Comparison of ENCODE assay signal across 21 cellular contexts in the genomic region with DNA sequence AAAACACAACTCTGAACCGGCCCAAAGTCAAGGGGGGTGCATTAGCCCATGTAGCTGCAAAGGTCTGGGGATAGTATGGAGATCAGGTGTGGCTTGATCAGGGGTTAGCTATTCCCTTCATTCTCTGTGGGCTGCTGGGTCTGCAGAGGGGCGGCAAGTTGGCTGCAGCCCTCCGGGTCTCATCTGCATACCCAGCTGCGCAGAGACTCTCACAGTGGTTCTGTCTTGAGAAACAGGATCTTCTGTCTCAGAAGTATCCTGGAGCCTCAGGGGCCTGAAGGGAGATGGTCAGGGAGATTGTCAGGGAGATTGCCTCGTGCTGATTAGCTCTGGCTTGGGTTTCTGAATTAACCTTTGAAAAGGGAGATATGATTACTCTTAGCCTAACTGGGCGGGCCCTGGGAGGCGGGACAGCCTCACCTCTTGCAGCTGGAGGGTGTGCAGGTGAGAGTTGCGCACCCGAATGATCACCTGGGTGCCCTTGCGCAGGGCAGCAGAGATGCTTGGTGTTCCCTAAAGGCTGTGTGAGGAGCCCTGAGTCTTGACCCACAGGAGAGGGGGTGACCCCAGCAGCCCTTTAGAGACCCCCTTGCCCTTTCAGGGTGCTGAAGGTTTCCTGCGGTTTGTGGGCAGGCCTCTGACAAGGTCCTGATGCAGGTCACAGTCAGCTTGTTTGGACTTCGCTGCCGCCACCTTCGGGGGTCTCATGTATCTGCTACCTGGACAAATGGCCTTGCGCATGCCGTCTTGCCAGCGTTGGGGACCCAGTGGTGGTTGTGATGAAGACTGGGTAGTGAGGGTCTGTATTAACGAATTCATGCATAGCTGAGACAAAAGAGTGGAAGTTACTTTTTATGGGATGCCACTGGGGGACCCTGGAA. TPM values are rescaled to one million over a fixed set of nuclear protein-coding genes. Genes with fewer than 3 reads are reported as not detected.
DNase-seq lines count a peak whose midpoint lies in the region; ATAC-seq and TF ChIP-seq lines count a peak whose summit lies in the region.
"Had no signal": no experiment of that assay in that cellular context is flagged by ENCODE, and none has a peak within 500 bp of the region (broad histone marks: within the 10 kb centered on the region; RNA-seq: fewer than 3 reads in every experiment).

No MANE protein-coding gene starts in this region.

- H3K4me1 Mint-ChIP-seq in GM23338 (peaks cover 47% of the 10 kb centered on the region), chondrocyte (ENCODE audit: low read depth) (peaks cover 10% of the 10 kb centered on the region), type B pancreatic cell (ENCODE audit: unreplicated experiment) (peaks cover 40% of the 10 kb centered on the region)
- H3K4me1 Mint-ChIP-seq: IgD-negative memory B cell, T-helper 17 cell had no signal

- H3K9me3 ChIP-seq in mucosa of descending colon = no peaks in the 10 kb centered on the region
- no peaks in the 10 kb centered on the region for H3K9me3 ChIP-seq in A673 (ENCODE audit: low read depth, low read length, poor library complexity, severe bottlenecking)
- H3K9me3 ChIP-seq: HAP-1 had no signal

- H3K27me3 ChIP-seq in GM23338 (ENCODE audit: insufficient read depth) = no peaks in the 10 kb centered on the region
- no peaks in the 10 kb centered on the region for H3K27me3 ChIP-seq in A673 (replicated peaks; ENCODE audit: insufficient read depth, low read depth, low read length, poor library complexity)

- no peak for DNase-seq in GM23338 (ENCODE audit: low spot score)
- peak; percentile 72 for DNase-seq in chondrocyte (ENCODE audit: low spot score)
- peak in 1 of 3 donors; percentile 40 for DNase-seq in mucosa of descending colon
- no peak for DNase-seq in type B pancreatic cell (ENCODE audit: extremely low spot score, unreplicated experiment)
- DNase-seq in A673 (ENCODE audit: low spot score) = no peak
- no peak for DNase-seq in SKM-1 (lab: John Stamatoyannopoulos, UW; ENCODE audit: unreplicated experiment)
- DNase-seq in kidney tubule cell (ENCODE audit: low spot score) = no peak
- DNase-seq: ACHN; CD8-positive, alpha-beta T cell; GDM1; MV-4-11; NCI-H1105 treated with DMSO at 0.1 percent for 48 hours; NCI-H2029 treated with DMSO at 0.1 percent for 48 hours; NCI-H2171; NCI-H524 treated with DMSO at 0.1 percent for 48 hours; T-helper 17 cell had no signal

- TF ChIP-seq CTCF in GM23338 (conservative IDR thresholded peaks at IDR 0.05; ENCODE audit: low read depth in 2 of 2) (no peak), chondrocyte (IDR thresholded peaks at IDR 0.05) (no peak), mucosa of descending colon (IDR thresholded peaks at IDR 0.05) (no peak), type B pancreatic cell (conservative IDR thresholded peaks at IDR 0.05) (no peak), A673 (conservative IDR thresholded peaks at IDR 0.05; ENCODE audit: low read depth, low read length) (no peak)

- H3F3A ChIP-seq in GM23338 (replicated peaks; ENCODE audit: low read depth) = 0 out of 2 replicates have a peak, but pooled peaks cover 3% of the 10 kb centered on the region

- H3K27ac Mint-ChIP-seq in GM23338 = peak overlapping the region; percentile 68; the same call in 1 of the 2 replicates
- H3K27ac Mint-ChIP-seq in chondrocyte (ENCODE audit: unreplicated experiment) = no peak overlapping the region
- H3K27ac Mint-ChIP-seq in type B pancreatic cell = no peak overlapping the region
- H3K27ac Mint-ChIP-seq: CD8-positive, alpha-beta T cell; IgD-negative memory B cell; T-helper 17 cell had no signal

- H3K27ac ChIP-seq in GM23338 (ENCODE audit: low read depth) = no peak overlapping the region
- no peak overlapping the region for H3K27ac ChIP-seq in A673 (ENCODE audit: low read depth, low read length, poor library complexity, severe bottlenecking)
- H3K27ac ChIP-seq: BLaER1 had no signal

- H4K20me1 ChIP-seq in GM23338 (replicated peaks; ENCODE audit: insufficient read depth) = peaks cover 17% of the 10 kb centered on the region

- H3K4me3 Mint-ChIP-seq in GM23338 = no peak overlapping the region
- H3K4me3 Mint-ChIP-seq in chondrocyte (ENCODE audit: unreplicated experiment) = no peak overlapping the region
- H3K4me3 Mint-ChIP-seq in type B pancreatic cell = peak overlapping the region; percentile 44
- H3K4me3 Mint-ChIP-seq: CD8-positive, alpha-beta T cell; IgD-negative memory B cell; T-helper 17 cell had no signal

- H3K36me3 ChIP-seq in GM23338 (ENCODE audit: insufficient read depth) (no peaks in the 10 kb centered on the region), mucosa of descending colon (ENCODE audit: low read depth) (no peaks in the 10 kb centered on the region), A673 (ENCODE audit: insufficient read depth, low read length, poor library complexity, severe bottlenecking) (no peaks in the 10 kb centered on the region)
- H3K36me3 ChIP-seq: BLaER1, HAP-1 had no signal

- no TSS peak for BruUV-seq in A673 (replicated peaks; lab: Mats Ljungman, UMichigan)

- intact Hi-C loops in mucosa of descending colon (cut with DNase I, micrococcal nuclease) (no loop called here), A673 (cut with micrococcal nuclease; ENCODE audit: unreplicated experiment) (no loop called here)

- H3K4me1 ChIP-seq in GM23338 (ENCODE audit: insufficient read depth) (peaks cover 16% of the 10 kb centered on the region), mucosa of descending colon (ENCODE audit: low read depth) (peaks cover 17% of the 10 kb centered on the region), A673 (ENCODE audit: insufficient read depth, low read length, poor library complexity, severe bottlenecking) (peaks cover 6% of the 10 kb centered on the region)
- H3K4me1 ChIP-seq: HAP-1 had no signal

- POLR2A ChIA-PET in A673 (lab: Charles Lee; ENCODE audit: low non-redundant PET) = no interaction called here

- peaks cover 98% of the 10 kb centered on the region for H3K79me2 ChIP-seq in GM23338 (replicated peaks; ENCODE audit: insufficient read depth)

- peaks cover 44% of the 10 kb centered on the region for H3K36me3 Mint-ChIP-seq in GM23338 (ENCODE audit: low read depth)
- H3K36me3 Mint-ChIP-seq in chondrocyte (ENCODE audit: low read depth) = peaks cover 2% of the 10 kb centered on the region
- H3K36me3 Mint-ChIP-seq in type B pancreatic cell = no peaks in the 10 kb centered on the region
- H3K36me3 Mint-ChIP-seq: CD8-positive, alpha-beta T cell had no signal

- H3K4me3 ChIP-seq in GM23338 (no peak overlapping the region), mucosa of descending colon (no peak overlapping the region), A673 (ENCODE audit: low read depth, low read length, poor library complexity, severe bottlenecking) (no peak overlapping the region)
- H3K4me3 ChIP-seq: BLaER1, HAP-1 had no signal

- H3K4me2 ChIP-seq in GM23338 = no peak overlapping the region
- H3K4me2 ChIP-seq: BLaER1 had no signal

- H3K9me2 ChIP-seq in GM23338 (ENCODE audit: insufficient read depth) = no peaks in the 10 kb centered on the region

- H2AFZ ChIP-seq in GM23338 = no peak overlapping the region

- peaks cover 7% of the 10 kb centered on the region for H3K9me3 Mint-ChIP-seq in GM23338
- no peaks in the 10 kb centered on the region for H3K9me3 Mint-ChIP-seq in chondrocyte (ENCODE audit: low read depth)
- no peaks in the 10 kb centered on the region for H3K9me3 Mint-ChIP-seq in type B pancreatic cell

- H3K27me3 Mint-ChIP-seq in GM23338 (ENCODE audit: insufficient read depth, low read depth, poor library complexity) (peaks cover 10% of the 10 kb centered on the region), chondrocyte (ENCODE audit: low read depth) (peaks cover 47% of the 10 kb centered on the region), type B pancreatic cell (no peaks in the 10 kb centered on the region)

- ATAC-seq in GM23338 = no peak
- peak; percentile 20 for ATAC-seq in mucosa of descending colon
- ATAC-seq: CD8-positive, alpha-beta T cell; Right ventricle myocardium inferior; T-helper 17 cell had no signal

- CTCF ChIA-PET in A673 (lab: Charles Lee) = no interaction called here

TF ChIP-seq in GM23338, 12 proteins besides CTCF, POLR2A, EP300 and RAD21:
- TF ChIP-seq EZH2phosphoT487 (IDR thresholded peaks at IDR 0.05; ENCODE audit: unreplicated experiment) (no peak), NANOG (IDR thresholded peaks at IDR 0.05; ENCODE audit: borderline replicate concordance) (no peak), CREB1 (CRISPR knock-in tag; IDR thresholded peaks at IDR 0.05; ENCODE audit: low read depth) (no peak), EZH2 (IDR thresholded peaks at IDR 0.05; ENCODE audit: low read depth, unreplicated experiment) (no peak), ZNF114 (CRISPR knock-in tag; IDR thresholded peaks at IDR 0.05) (no peak)

RNA-seq across cellular contexts. Expression of gene ARHGAP8, which starts 7.3 kb away (rescaled TPM):
- 45.4 and 62.8 TPM in 2 replicates for total RNA-seq in GM23338 (2014; rRNA removed; shearing (Covaris generic))
- polyA plus RNA-seq in GM23338 (2016; fragmentation: Nextera tagmentation; extraction: Ambion mirVana) = 60.8 and 64.9 TPM in 2 replicates
- 0.25 to 0.58 TPM (median 0.51 TPM) in 3 replicates for total RNA-seq in chondrocyte
- total RNA-seq in mucosa of descending colon = 10 to 100 TPM; 25.0 to 74.6 (median 43.7) TPM
- total RNA-seq in type B pancreatic cell (ENCODE audit: low replicate concordance) = 18.0 and 40.3 TPM in 2 replicates
- total RNA-seq in A673 (2021) = 0.31 TPM in 1 of 2 replicates, not detected in the other
- total RNA-seq: M059J had no signal
- polyA plus RNA-seq: IgD-negative memory B cell had no signal

RNA-seq across cellular contexts. Expression of gene PRR5, which starts 57.7 kb away (rescaled TPM):
- total RNA-seq in GM23338 (2014; rRNA removed; shearing (Covaris generic)) = 31.4 and 37.7 TPM in 2 replicates
- 15.3 and 17.4 TPM in 2 replicates for polyA plus RNA-seq in GM23338 (2016; fragmentation: Nextera tagmentation; extraction: Ambion mirVana)
- total RNA-seq in chondrocyte = 10.6 to 17.2 TPM (median 15.1 TPM) in 3 replicates
- total RNA-seq in mucosa of descending colon = 10 to 100 TPM; 21.8 to 46.2 (median 35.1) TPM
- 21.2 and 30.8 TPM in 2 replicates for total RNA-seq in type B pancreatic cell (ENCODE audit: low replicate concordance)
- 15.6 and 17.9 TPM in 2 replicates for total RNA-seq in A673 (2021)
- total RNA-seq: M059J had no signal

Comparison
In these comparisons a context has a peak if more than half of its experiments do, and no peak if none do; other contexts are left out.
1. RNA of gene ARHGAP8, which starts 7.3 kb away (total RNA-seq): 45.4 to 62.8 TPM in GM23338, 25.0 to 74.6 TPM in mucosa of descending colon and 18.0 to 40.3 TPM in type B pancreatic cell; 0.25 to 0.58 TPM in chondrocyte and 0.31 TPM in A673; every median in the first group is over 10 times any median in the second.